Comparison of ENCODE assay signal across 24 cellular contexts in the genomic region with DNA sequence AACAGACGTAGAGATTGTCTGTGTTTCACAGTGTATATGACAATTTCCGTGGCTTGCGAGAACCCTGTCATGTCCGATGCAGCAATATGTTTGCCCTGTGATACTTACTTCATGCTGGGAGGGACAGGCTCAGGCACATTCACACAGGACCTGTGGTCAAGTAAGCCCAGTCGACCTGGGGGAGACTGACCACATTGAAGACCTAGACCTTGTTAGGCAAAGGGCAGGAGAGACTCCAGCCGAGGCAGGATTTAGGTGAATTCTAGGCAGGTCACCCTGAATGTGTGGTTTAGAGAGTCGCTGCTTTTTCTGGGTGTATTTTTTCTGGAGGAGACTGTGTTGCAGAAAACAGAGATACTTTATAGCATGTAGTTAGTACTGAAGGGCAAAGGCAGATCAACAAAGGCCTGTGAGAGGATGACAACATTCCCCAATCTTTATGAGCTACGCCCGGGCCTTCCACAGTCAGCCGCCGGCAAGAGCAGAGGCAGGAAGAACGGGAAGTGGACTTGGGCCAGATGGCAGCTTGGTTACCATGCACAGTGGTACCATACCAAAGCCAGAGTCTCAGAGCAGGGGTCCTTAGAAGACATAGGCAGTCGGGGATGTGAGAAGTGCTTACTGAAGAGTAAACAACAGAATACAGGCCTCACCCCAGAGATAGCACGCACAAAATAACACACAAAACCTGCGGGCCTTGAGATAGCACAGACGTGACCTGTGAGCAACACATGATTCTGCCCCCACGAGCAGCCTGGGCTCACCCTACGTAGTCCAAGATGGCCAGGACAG.
A peak's percentile ranks its signal among the peaks of the same experiment; 100 is the strongest.
DNase-seq lines count a peak whose midpoint lies in the region; ATAC-seq, FAIRE-seq and TF ChIP-seq lines count a peak whose summit lies in the region.
"Had no signal": no experiment of that assay in that cellular context is flagged by ENCODE, and none has a peak within 500 bp of the region (broad histone marks: within the 10 kb centered on the region; RNA-seq: fewer than 3 reads in every experiment).

No MANE protein-coding gene starts in this region.

- H3K36me3 ChIP-seq in Peyer's patch = no peaks in the 10 kb centered on the region
- H3K36me3 ChIP-seq: BE2C, uterus had no signal

- ATAC-seq in HG03280 (IDR thresholded peaks at IDR 0.05; ENCODE audit: unreplicated experiment) = no peak
- ATAC-seq: A549; effector memory CD8-positive, alpha-beta T cell; left colon; T-cell had no signal

- no peak overlapping the region for H3K4me3 Mint-ChIP-seq in activated CD4-positive, alpha-beta memory T cell treated with anti-CD3 and anti-CD28 coated beads, Interleukin-2, amount 10 ng/mL, durations not matched to agents 7 days and 5 days
- no peak overlapping the region for H3K4me3 Mint-ChIP-seq in activated CD4-positive, alpha-beta memory T cell treated with anti-CD3 and anti-CD28 coated beads for 36 hours
- H3K4me3 Mint-ChIP-seq in osteocyte (ENCODE audit: unreplicated experiment) = no peak overlapping the region
- H3K4me3 Mint-ChIP-seq: effector memory CD8-positive, alpha-beta T cell; T-cell had no signal

- no peak overlapping the region for H3K27ac Mint-ChIP-seq in activated CD4-positive, alpha-beta memory T cell treated with anti-CD3 and anti-CD28 coated beads, Interleukin-2, amount 10 ng/mL, durations not matched to agents 7 days and 5 days
- no peak overlapping the region for H3K27ac Mint-ChIP-seq in activated CD4-positive, alpha-beta memory T cell treated with anti-CD3 and anti-CD28 coated beads for 36 hours
- H3K27ac Mint-ChIP-seq in osteocyte (ENCODE audit: unreplicated experiment) = no peak overlapping the region
- H3K27ac Mint-ChIP-seq: effector memory CD8-positive, alpha-beta T cell; T-cell had no signal

- no peak for TF ChIP-seq CTCF in Peyer's patch (IDR thresholded peaks at IDR 0.05)
- TF ChIP-seq CTCF in osteocyte (IDR thresholded peaks at IDR 0.05) = no peak

- DNase-seq in activated CD4-positive, alpha-beta memory T cell treated with anti-CD3 and anti-CD28 coated beads, Interleukin-2, amount 10 ng/mL, durations not matched to agents 7 days and 5 days = peak; percentile 13
- no peak for DNase-seq in activated CD4-positive, alpha-beta memory T cell treated with anti-CD3 and anti-CD28 coated beads for 36 hours
- peak; percentile 6 to 45 (median 30) for DNase-seq in Peyer's patch
- peak; percentile 0 to 6 for DNase-seq in frontal cortex (ENCODE audit: low spot score in 2 of 2)
- peak; percentile 77 for DNase-seq in osteocyte (ENCODE audit: extremely low spot score, unreplicated experiment)
- no peak for DNase-seq in globus pallidus (ENCODE audit: low spot score)
- no peak for DNase-seq in SK-N-DZ (ENCODE audit: low spot score)
- DNase-seq: activated CD4-positive, alpha-beta T cell treated with anti-CD3 and anti-CD28 coated beads for 4 hours; activated naive CD4-positive, alpha-beta T cell treated with Interleukin-2 at 50 U/mL for 16 hours; cerebellar nuclear complex; COR-L47; effector memory CD8-positive, alpha-beta T cell; NCI-H1417; NCI-H524 treated with DMSO at 0.1 percent for 48 hours; small intestine; stimulated activated CD4-positive, alpha-beta T cell treated with anti-CD3 and anti-CD28 coated beads, Interleukin-4, amount 100 ng/mL, for 1 hour had no signal

- H3K9me3 ChIP-seq in Peyer's patch = no peaks in the 10 kb centered on the region
- H3K9me3 ChIP-seq: A549, BE2C, uterus had no signal

- H3K4me1 ChIP-seq in Peyer's patch = no peaks in the 10 kb centered on the region
- H3K4me1 ChIP-seq: A549, BE2C, uterus had no signal

- H3K4me1 Mint-ChIP-seq in activated CD4-positive, alpha-beta memory T cell treated with anti-CD3 and anti-CD28 coated beads, Interleukin-2, amount 10 ng/mL, durations not matched to agents 7 days and 5 days = no peaks in the 10 kb centered on the region
- H3K4me1 Mint-ChIP-seq in activated CD4-positive, alpha-beta memory T cell treated with anti-CD3 and anti-CD28 coated beads for 36 hours (ENCODE audit: low read depth) = no peaks in the 10 kb centered on the region
- no peaks in the 10 kb centered on the region for H3K4me1 Mint-ChIP-seq in osteocyte (ENCODE audit: unreplicated experiment)
- H3K4me1 Mint-ChIP-seq: T-cell had no signal

- no peaks in the 10 kb centered on the region for H3K27me3 ChIP-seq in Peyer's patch
- H3K27me3 ChIP-seq: BE2C, uterus had no signal

- no peak for FAIRE-seq in frontal cortex (lab: Jason Lieb, UNC)
- FAIRE-seq: A549, astrocyte, H54, small intestine had no signal

- H3K36me3 Mint-ChIP-seq in activated CD4-positive, alpha-beta memory T cell treated with anti-CD3 and anti-CD28 coated beads, Interleukin-2, amount 10 ng/mL, durations not matched to agents 7 days and 5 days (ENCODE audit: low read depth) = no peaks in the 10 kb centered on the region
- H3K36me3 Mint-ChIP-seq in activated CD4-positive, alpha-beta memory T cell treated with anti-CD3 and anti-CD28 coated beads for 36 hours = no peaks in the 10 kb centered on the region
- no peaks in the 10 kb centered on the region for H3K36me3 Mint-ChIP-seq in osteocyte (ENCODE audit: unreplicated experiment)
- H3K36me3 Mint-ChIP-seq: T-cell had no signal

- no peak overlapping the region for H3K4me3 ChIP-seq in Peyer's patch
- H3K4me3 ChIP-seq: A549, uterus had no signal

- H3K27me3 Mint-ChIP-seq in activated CD4-positive, alpha-beta memory T cell treated with anti-CD3 and anti-CD28 coated beads, Interleukin-2, amount 10 ng/mL, durations not matched to agents 7 days and 5 days = no peaks in the 10 kb centered on the region
- H3K27me3 Mint-ChIP-seq in activated CD4-positive, alpha-beta memory T cell treated with anti-CD3 and anti-CD28 coated beads for 36 hours = no peaks in the 10 kb centered on the region
- no peaks in the 10 kb centered on the region for H3K27me3 Mint-ChIP-seq in osteocyte (ENCODE audit: unreplicated experiment)
- H3K27me3 Mint-ChIP-seq: T-cell had no signal

- POLR2A ChIA-PET in activated CD4-positive, alpha-beta memory T cell treated with anti-CD3 and anti-CD28 coated beads, Interleukin-2, amount 10 ng/mL, durations not matched to agents 7 days and 5 days (lab: Charles Lee) = no interaction called here
- POLR2A ChIA-PET in activated CD4-positive, alpha-beta memory T cell treated with anti-CD3 and anti-CD28 coated beads for 36 hours (lab: Charles Lee) = no interaction called here

- CTCF ChIA-PET in activated CD4-positive, alpha-beta memory T cell treated with anti-CD3 and anti-CD28 coated beads, Interleukin-2, amount 10 ng/mL, durations not matched to agents 7 days and 5 days (lab: Charles Lee) = no interaction called here
- CTCF ChIA-PET in activated CD4-positive, alpha-beta memory T cell treated with anti-CD3 and anti-CD28 coated beads for 36 hours (lab: Charles Lee) = no interaction called here

- no peak for TF ChIP-seq POLR2A in Peyer's patch (IDR thresholded peaks at IDR 0.05)

- intact Hi-C loops in activated CD4-positive, alpha-beta memory T cell treated with anti-CD3 and anti-CD28 coated beads for 36 hours (cut with micrococcal nuclease) = no loop called here

- H3K9me3 Mint-ChIP-seq in activated CD4-positive, alpha-beta memory T cell treated with anti-CD3 and anti-CD28 coated beads, Interleukin-2, amount 10 ng/mL, durations not matched to agents 7 days and 5 days = no peaks in the 10 kb centered on the region
- H3K9me3 Mint-ChIP-seq in activated CD4-positive, alpha-beta memory T cell treated with anti-CD3 and anti-CD28 coated beads for 36 hours = no peaks in the 10 kb centered on the region
- H3K9me3 Mint-ChIP-seq in osteocyte (ENCODE audit: unreplicated experiment) = peaks cover 23% of the 10 kb centered on the region
- H3K9me3 Mint-ChIP-seq: effector memory CD8-positive, alpha-beta T cell; T-cell had no signal

- no peak overlapping the region for H3K27ac ChIP-seq in Peyer's patch
- H3K27ac ChIP-seq: A549, uterus had no signal

Comparison
In these comparisons a context has a peak if more than half of its experiments do, and no peak if none do; other contexts are left out.
1. DNase-seq: peak in activated CD4-positive, alpha-beta memory T cell treated with anti-CD3 and anti-CD28 coated beads, Interleukin-2, amount 10 ng/mL, durations not matched to agents 7 days and 5 days (single experiment), Peyer's patch (3 of 3), frontal cortex (2 of 2) and osteocyte (single experiment); none in activated CD4-positive, alpha-beta memory T cell treated with anti-CD3 and anti-CD28 coated beads for 36 hours (single experiment), globus pallidus (single experiment) and SK-N-DZ (single experiment).